9 cellular contexts compared by ENCODE assay signal in genomic region chr17:82338858-82339633, GRCh38. TPM values are rescaled to one million over a fixed set of nuclear protein-coding genes. Genes with fewer than 3 reads are reported as not detected.
DNase-seq lines count a peak whose midpoint lies in the region; ATAC-seq and TF ChIP-seq lines count a peak whose summit lies in the region.
"Had no signal": no experiment of that assay in that cellular context is flagged by ENCODE, and none has a peak within 500 bp of the region (broad histone marks: within the 10 kb centered on the region; RNA-seq: fewer than 3 reads in every experiment).

No MANE protein-coding gene starts in this region.

- H3K9me3 ChIP-seq in upper lobe of left lung (no peaks in the 10 kb centered on the region), MM.1S (replicated peaks; ENCODE audit: insufficient read depth, low read length) (no peaks in the 10 kb centered on the region)

- H3K27me3 ChIP-seq in upper lobe of left lung (no peaks in the 10 kb centered on the region), MM.1S (replicated peaks; ENCODE audit: insufficient read depth, low read length) (no peaks in the 10 kb centered on the region)

- no peaks in the 10 kb centered on the region for H3K79me2 ChIP-seq in MM.1S (ENCODE audit: low read length)

- H3K4me1 ChIP-seq in upper lobe of left lung (peaks cover 21 to 35% (median 25%) of the 10 kb centered on the region in 4 donors), MM.1S (ENCODE audit: low read length) (peaks cover 13% of the 10 kb centered on the region)

- TF ChIP-seq POLR2A in upper lobe of left lung (IDR thresholded peaks at IDR 0.05), result no peak

- no peak for TF ChIP-seq EP300 in upper lobe of left lung (IDR thresholded peaks at IDR 0.05)

- H2AFZ ChIP-seq in MM.1S (ENCODE audit: low read length), result no peak overlapping the region

- no peaks in the 10 kb centered on the region for H4K20me1 ChIP-seq in MM.1S (ENCODE audit: insufficient read depth, low read length)

- H3K9ac ChIP-seq in MM.1S (ENCODE audit: low read length), result no peak overlapping the region

- TF ChIP-seq CTCF in upper lobe of left lung (IDR thresholded peaks at IDR 0.05) (no peak), MM.1S (IDR thresholded peaks at IDR 0.05; ENCODE audit: low read length) (no peak)

- peak overlapping the region; percentile 5 to 61 (median 50) for H3K27ac ChIP-seq in upper lobe of left lung
- no peak overlapping the region for H3K27ac ChIP-seq in MM.1S (ENCODE audit: low read length)

- DNase-seq in NCI-H82 (lab: John Stamatoyannopoulos, UW), result peak; percentile 45
- DNase-seq in NCI-H82 treated with DMSO at 0.1 percent for 48 hours (lab: John Stamatoyannopoulos, UW; ENCODE audit: unreplicated experiment), result no peak
- peak; percentile 79 for DNase-seq in amniotic epithelial cell (ENCODE audit: low read depth)
- DNase-seq in iris pigment epithelial cell (ENCODE audit: low read depth), result peak; percentile 72
- DNase-seq in upper lobe of left lung, result peak in 1 of 2 donors; percentile 65
- DNase-seq in stimulated activated CD4-positive, alpha-beta T cell treated with anti-CD3 and anti-CD28 coated beads, Interleukin-2, amount 100 ng/mL, for 24 hours, result no peak
- DNase-seq in MM.1S, result no peak

- peaks cover 19% of the 10 kb centered on the region for H3F3A ChIP-seq in MM.1S (ENCODE audit: insufficient read depth, low read length)

- 46 to 56% methylated on average over 27 to 29 of the region's 29 CpGs for WGBS in upper lobe of left lung, 2 donors

- peak overlapping the region in 3 of 4 donors; percentile 9 to 37 (median 35) for H3K4me3 ChIP-seq in upper lobe of left lung
- H3K4me3 ChIP-seq in MM.1S (ENCODE audit: low read length), result no peak overlapping the region

- H3K36me3 ChIP-seq in upper lobe of left lung (no peaks in the 10 kb centered on the region), MM.1S (replicated peaks; ENCODE audit: insufficient read depth, low read length) (no peaks in the 10 kb centered on the region)

- ATAC-seq in upper lobe of left lung (ENCODE audit: low FRiP score in 2 of 2) (peak; percentile 35 to 72), GM18502 (IDR thresholded peaks at IDR 0.05; ENCODE audit: poor library complexity, unreplicated experiment) (no peak)

- H3K9me2 ChIP-seq in MM.1S (replicated peaks; ENCODE audit: insufficient read depth, low read length), result no peaks in the 10 kb centered on the region

- H3K4me2 ChIP-seq in MM.1S (ENCODE audit: low read depth, low read length), result no peak overlapping the region

RNA-seq across cellular contexts. Expression of gene SECTM1, which starts 5.5 kb away (rescaled TPM):
- 10 to 100 TPM; 17.8 to 50.4 (median 36.2) TPM for total RNA-seq in upper lobe of left lung

RNA-seq across cellular contexts. Expression of gene TEX19, which starts 20.0 kb away (rescaled TPM):
- not detected for total RNA-seq in upper lobe of left lung
- total RNA-seq: mononuclear cell had no signal

RNA-seq across cellular contexts. Expression of gene CD7, which starts 21.6 kb away (rescaled TPM):
- total RNA-seq in upper lobe of left lung, result 10 to 100 TPM in 1 of 6 donors, 1 to 10 TPM in 5; 5.2 to 24.7 (median 7.6) TPM

RNA-seq across cellular contexts. Expression of gene UTS2R, which starts 32.5 kb away (rescaled TPM):
- under 1 TPM in 1 of 6 donors, not detected in 5; 0.39 TPM for total RNA-seq in upper lobe of left lung
- total RNA-seq: mononuclear cell had no signal

Comparison
In these comparisons a context has a peak if more than half of its experiments do, and no peak if none do; other contexts are left out.
1. DNase-seq: peak in NCI-H82 (single experiment), amniotic epithelial cell (single experiment) and iris pigment epithelial cell (single experiment); none in NCI-H82 treated with DMSO at 0.1 percent for 48 hours (single experiment), stimulated activated CD4-positive, alpha-beta T cell treated with anti-CD3 and anti-CD28 coated beads, Interleukin-2, amount 100 ng/mL, for 24 hours (0 of 2) and MM.1S (single experiment).